In genomic region chr18:63936156-63936931, GRCh38 we compare ENCODE assay signal across 1 cellular context.
A peak's percentile ranks its signal among the peaks of the same experiment; 100 is the strongest.
TF ChIP-seq lines count a peak whose summit lies in the region.

No MANE protein-coding gene starts in this region.

TF ChIP-seq in HepG2, 621 proteins besides CTCF, POLR2A, EP300 and RAD21 (continued from another document and continues in another):
- TF ChIP-seq, protein P1, sequence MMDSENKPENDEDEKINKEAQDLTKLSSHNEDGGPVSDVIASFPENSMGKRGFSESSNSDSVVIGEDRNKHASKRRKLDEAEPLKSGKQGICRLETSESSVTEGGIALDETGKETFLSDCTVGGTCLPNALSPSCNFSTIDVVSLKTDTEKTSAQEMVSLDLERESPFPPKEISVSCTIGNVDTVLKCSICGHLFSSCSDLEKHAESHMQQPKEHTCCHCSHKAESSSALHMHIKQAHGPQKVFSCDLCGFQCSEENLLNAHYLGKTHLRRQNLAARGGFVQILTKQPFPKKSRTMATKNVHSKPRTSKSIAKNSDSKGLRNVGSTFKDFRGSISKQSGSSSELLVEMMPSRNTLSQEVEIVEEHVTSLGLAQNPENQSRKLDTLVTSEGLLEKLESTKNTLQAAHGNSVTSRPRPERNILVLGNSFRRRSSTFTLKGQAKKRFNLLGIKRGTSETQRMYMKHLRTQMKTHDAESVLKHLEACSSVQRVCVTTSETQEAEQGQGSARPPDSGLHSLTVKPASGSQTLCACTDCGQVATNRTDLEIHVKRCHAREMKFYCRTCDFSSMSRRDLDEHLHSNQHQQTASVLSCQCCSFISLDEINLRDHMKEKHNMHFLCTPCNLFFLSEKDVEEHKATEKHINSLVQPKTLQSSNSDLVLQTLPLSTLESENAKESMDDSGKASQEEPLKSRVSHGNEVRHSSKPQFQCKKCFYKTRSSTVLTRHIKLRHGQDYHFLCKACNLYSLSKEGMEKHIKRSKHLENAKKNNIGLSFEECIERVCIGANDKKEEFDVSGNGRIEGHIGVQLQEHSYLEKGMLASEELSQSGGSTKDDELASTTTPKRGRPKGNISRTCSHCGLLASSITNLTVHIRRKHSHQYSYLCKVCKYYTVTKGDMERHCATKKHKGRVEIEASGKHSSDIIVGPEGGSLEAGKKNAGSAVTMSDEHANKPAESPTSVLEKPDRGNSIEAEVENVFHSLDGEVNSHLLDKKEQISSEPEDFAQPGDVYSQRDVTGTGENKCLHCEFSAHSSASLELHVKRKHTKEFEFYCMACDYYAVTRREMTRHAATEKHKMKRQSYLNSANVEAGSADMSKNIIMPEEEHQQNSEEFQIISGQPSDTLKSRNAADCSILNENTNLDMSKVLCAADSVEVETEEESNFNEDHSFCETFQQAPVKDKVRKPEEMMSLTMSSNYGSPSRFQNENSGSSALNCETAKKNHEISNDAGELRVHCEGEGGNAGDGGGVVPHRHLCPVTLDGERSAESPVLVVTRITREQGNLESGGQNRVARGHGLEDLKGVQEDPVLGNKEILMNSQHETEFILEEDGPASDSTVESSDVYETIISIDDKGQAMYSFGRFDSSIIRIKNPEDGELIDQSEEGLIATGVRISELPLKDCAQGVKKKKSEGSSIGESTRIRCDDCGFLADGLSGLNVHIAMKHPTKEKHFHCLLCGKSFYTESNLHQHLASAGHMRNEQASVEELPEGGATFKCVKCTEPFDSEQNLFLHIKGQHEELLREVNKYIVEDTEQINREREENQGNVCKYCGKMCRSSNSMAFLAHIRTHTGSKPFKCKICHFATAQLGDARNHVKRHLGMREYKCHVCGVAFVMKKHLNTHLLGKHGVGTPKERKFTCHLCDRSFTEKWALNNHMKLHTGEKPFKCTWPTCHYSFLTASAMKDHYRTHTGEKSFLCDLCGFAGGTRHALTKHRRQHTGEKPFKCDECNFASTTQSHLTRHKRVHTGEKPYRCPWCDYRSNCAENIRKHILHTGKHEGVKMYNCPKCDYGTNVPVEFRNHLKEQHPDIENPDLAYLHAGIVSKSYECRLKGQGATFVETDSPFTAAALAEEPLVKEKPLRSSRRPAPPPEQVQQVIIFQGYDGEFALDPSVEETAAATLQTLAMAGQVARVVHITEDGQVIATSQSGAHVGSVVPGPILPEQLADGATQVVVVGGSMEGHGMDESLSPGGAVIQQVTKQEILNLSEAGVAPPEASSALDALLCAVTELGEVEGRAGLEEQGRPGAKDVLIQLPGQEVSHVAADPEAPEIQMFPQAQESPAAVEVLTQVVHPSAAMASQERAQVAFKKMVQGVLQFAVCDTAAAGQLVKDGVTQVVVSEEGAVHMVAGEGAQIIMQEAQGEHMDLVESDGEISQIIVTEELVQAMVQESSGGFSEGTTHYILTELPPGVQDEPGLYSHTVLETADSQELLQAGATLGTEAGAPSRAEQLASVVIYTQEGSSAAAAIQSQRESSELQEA (CRISPR knock-in tag; IDR thresholded peaks at IDR 0.05; ENCODE audit: not compliant biosample characterization): no peak
- TF ChIP-seq KDM5A (IDR thresholded peaks at IDR 0.05; ENCODE audit: borderline replicate concordance, low read length) (no peak), NFRKB (IDR thresholded peaks at IDR 0.05) (no peak), FOXO4 (CRISPR knock-in tag; conservative IDR thresholded peaks at IDR 0.05) (no peak), MYNN (CRISPR knock-in tag; IDR thresholded peaks at IDR 0.05; ENCODE audit: low read depth) (no peak), HINFP (CRISPR knock-in tag; IDR thresholded peaks at IDR 0.05; ENCODE audit: low read depth) (peak; percentile 52; the same call in 1 of the 2 replicates), ZNF20 (CRISPR knock-in tag; IDR thresholded peaks at IDR 0.05) (no peak), RARG (CRISPR knock-in tag; IDR thresholded peaks at IDR 0.05; ENCODE audit: low read depth) (no peak), NFE2L2 (IDR thresholded peaks at IDR 0.05; ENCODE audit: low read length) (no peak), YEATS4 (CRISPR knock-in tag; IDR thresholded peaks at IDR 0.05; ENCODE audit: borderline replicate concordance) (no peak), POLR2AphosphoS2 (IDR thresholded peaks at IDR 0.05; ENCODE audit: low read depth, low read length) (no peak), ZNF382 (CRISPR knock-in tag; IDR thresholded peaks at IDR 0.05; ENCODE audit: borderline replicate concordance) (no peak), SOX13 (IDR thresholded peaks at IDR 0.05) (no peak), SOX13 (CRISPR knock-in tag; conservative IDR thresholded peaks at IDR 0.05 in 1 of 2, IDR thresholded peaks at IDR 0.05 in 1 of 2) (no peak), ZNF687 (CRISPR knock-in tag; IDR thresholded peaks at IDR 0.05) (peak; percentile 49), SP2 (CRISPR knock-in tag; IDR thresholded peaks at IDR 0.05) (no peak), SRF (IDR thresholded peaks at IDR 0.05; ENCODE audit: low read depth, low read length) (no peak), ZNF597 (CRISPR knock-in tag; IDR thresholded peaks at IDR 0.05) (no peak), ZFX (CRISPR knock-in tag; IDR thresholded peaks at IDR 0.05; ENCODE audit: low read depth) (peak; percentile 63; the same call in 1 of the 2 replicates), XRCC5 (optimal IDR thresholded peaks at IDR 0.05; ENCODE audit: low read length) (peak; percentile 73), ZNF883 (CRISPR knock-in tag; IDR thresholded peaks at IDR 0.05; ENCODE audit: not compliant biosample characterization) (no peak), ZC3H13 (CRISPR knock-in tag; IDR thresholded peaks at IDR 0.05) (no peak), KLF6 (CRISPR knock-in tag; IDR thresholded peaks at IDR 0.05) (no peak), RFXAP (CRISPR knock-in tag; IDR thresholded peaks at IDR 0.05; ENCODE audit: borderline replicate concordance) (no peak), CBX2 (IDR thresholded peaks at IDR 0.05; ENCODE audit: low read depth, low read length) (no peak), CBX2 (CRISPR knock-in tag; IDR thresholded peaks at IDR 0.05; ENCODE audit: low read depth) (no peak), ZNF260 (CRISPR knock-in tag; IDR thresholded peaks at IDR 0.05; ENCODE audit: borderline replicate concordance, low read depth) (no peak), ZFY (CRISPR knock-in tag; IDR thresholded peaks at IDR 0.05) (peak; percentile 53; the same call in 1 of the 2 replicates), HDAC2 (CRISPR knock-in tag; IDR thresholded peaks at IDR 0.05) (no peak), NR2F6 (IDR thresholded peaks at IDR 0.05) (no peak), NR2F6 (CRISPR knock-in tag; IDR thresholded peaks at IDR 0.05) (peak; percentile 59; the same call in 1 of the 2 replicates), NCOA1 (CRISPR knock-in tag; IDR thresholded peaks at IDR 0.05) (no peak), HMGXB4 (CRISPR knock-in tag; IDR thresholded peaks at IDR 0.05; ENCODE audit: borderline replicate concordance in 1 of 2, low read depth in 1 of 2) (peak in 1 of 2 experiments; percentile 46; a peak in 1 of 4 replicates), ZNF232 (CRISPR knock-in tag; IDR thresholded peaks at IDR 0.05; ENCODE audit: borderline replicate concordance) (no peak), THRA (CRISPR knock-in tag; IDR thresholded peaks at IDR 0.05; ENCODE audit: borderline replicate concordance) (no peak), CBFB (CRISPR knock-in tag; IDR thresholded peaks at IDR 0.05) (no peak), ZNF557 (CRISPR knock-in tag; IDR thresholded peaks at IDR 0.05) (no peak), ZNF788 (CRISPR knock-in tag; IDR thresholded peaks at IDR 0.05; ENCODE audit: borderline replicate concordance) (peak; percentile 33; the same call in 1 of the 2 replicates), JARID2 (CRISPR knock-in tag; IDR thresholded peaks at IDR 0.05; ENCODE audit: insufficient replicate concordance) (no peak), ZNF598 (CRISPR knock-in tag; IDR thresholded peaks at IDR 0.05; ENCODE audit: borderline replicate concordance) (no peak)
- TF ChIP-seq, protein P2, sequence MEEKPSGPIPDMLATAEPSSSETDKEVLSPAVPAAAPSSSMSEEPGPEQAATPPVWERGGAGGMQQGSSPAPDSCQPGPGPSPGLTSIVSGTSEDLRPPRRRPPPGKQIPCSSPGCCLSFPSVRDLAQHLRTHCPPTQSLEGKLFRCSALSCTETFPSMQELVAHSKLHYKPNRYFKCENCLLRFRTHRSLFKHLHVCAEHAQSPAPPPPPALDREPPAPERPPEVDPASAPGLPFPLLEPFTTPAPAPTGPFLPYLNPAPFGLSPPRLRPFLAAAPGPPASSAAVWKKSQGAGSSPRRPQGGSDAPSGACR (CRISPR knock-in tag; IDR thresholded peaks at IDR 0.05): no peak
